8 cellular contexts compared by ENCODE assay signal in genomic region chr18:9334351-9335254, GRCh38. TPM values are rescaled to one million over a fixed set of nuclear protein-coding genes. Genes with fewer than 3 reads are reported as not detected.
DNase-seq lines count a peak whose midpoint lies in the region; ATAC-seq and TF ChIP-seq lines count a peak whose summit lies in the region.

Gene TWSG1 (plus strand): TSS chr18:9334773. CDS start chr18:9337230, 2,457 bp downstream.

- peak within 1 kb of the TSS; percentile 84 for H3K4me2 ChIP-seq in parathyroid adenoma (ENCODE audit: low read length)

- intact Hi-C loops in Right ventricle myocardium superior (cut with DNase I) = no loop called here
- intact Hi-C loops in tibial artery (cut with DNase I; ENCODE audit: low total_unique reads) = loop anchor here (2.0 kb wide), 1 partner anchor 140 kb away; the partner anchor contains the start of gene RALBP1

- no peaks in the 10 kb centered on the region; the same call in 1 of the 2 replicates for H3K27me3 Mint-ChIP-seq in HFFc6 (ENCODE audit: insufficient read depth)
- H3K27me3 Mint-ChIP-seq in activated naive CD8-positive, alpha-beta T cell treated with anti-CD3 and anti-CD28 coated beads, Interleukin-2, amount 10 ng/mL, durations not matched to agents 7 days and 5 days = peaks cover 14% of the 10 kb centered on the region

- H3K27ac Mint-ChIP-seq in HFFc6 = peak within 1 kb of the TSS; percentile 89
- peak within 1 kb of the TSS; percentile 84 for H3K27ac Mint-ChIP-seq in activated naive CD8-positive, alpha-beta T cell treated with anti-CD3 and anti-CD28 coated beads, Interleukin-2, amount 10 ng/mL, durations not matched to agents 7 days and 5 days

- POLR2A ChIA-PET in activated naive CD8-positive, alpha-beta T cell treated with anti-CD3 and anti-CD28 coated beads, Interleukin-2, amount 10 ng/mL, durations not matched to agents 7 days and 5 days (lab: Charles Lee) = interaction anchor here (0.5 to 1.2 kb wide), 6 partner anchors 14 to 580 kb away, joined by 3 to 5 read pairs (median 3); partner anchors contain the start of gene ANKRD12

- peak within 1 kb of the TSS; percentile 43 for H3K27ac ChIP-seq in parathyroid adenoma
- peak within 1 kb of the TSS; percentile 95 to 99 for H3K27ac ChIP-seq in tibial artery

- peak; percentile 92 for ATAC-seq in activated naive CD8-positive, alpha-beta T cell treated with anti-CD3 and anti-CD28 coated beads, Interleukin-2, amount 10 ng/mL, durations not matched to agents 7 days and 5 days (ENCODE audit: low read depth)
- ATAC-seq in Right ventricle myocardium superior (ENCODE audit: poor library complexity) = peak; percentile 97

- H3K27me3 ChIP-seq in parathyroid adenoma (ENCODE audit: control insufficient read depth, insufficient read depth, low read length) (no peaks in the 10 kb centered on the region), tibial artery (no peaks in the 10 kb centered on the region)

- peak within 1 kb of the TSS; percentile 96 for H2AFZ ChIP-seq in parathyroid adenoma

- H3K36me3 Mint-ChIP-seq in HFFc6 (ENCODE audit: low read depth) = peaks cover 16% of the 10 kb centered on the region; the same call in 1 of the 2 replicates
- H3K36me3 Mint-ChIP-seq in activated naive CD8-positive, alpha-beta T cell treated with anti-CD3 and anti-CD28 coated beads, Interleukin-2, amount 10 ng/mL, durations not matched to agents 7 days and 5 days = peaks cover 1% of the 10 kb centered on the region

- peak within 1 kb of the TSS; percentile 63 for H3K9ac ChIP-seq in parathyroid adenoma

- H3K9me3 ChIP-seq in parathyroid adenoma (ENCODE audit: control insufficient read depth, low read length) = no peaks in the 10 kb centered on the region
- no peaks in the 10 kb centered on the region for H3K9me3 ChIP-seq in tibial artery

- no peaks in the 10 kb centered on the region for H3K79me2 ChIP-seq in parathyroid adenoma

- H3K9me3 Mint-ChIP-seq in HFFc6 = 0 out of 2 replicates have a peak, but pooled peaks cover 4% of the 10 kb centered on the region
- H3K9me3 Mint-ChIP-seq in activated naive CD8-positive, alpha-beta T cell treated with anti-CD3 and anti-CD28 coated beads, Interleukin-2, amount 10 ng/mL, durations not matched to agents 7 days and 5 days = no peaks in the 10 kb centered on the region

- peaks cover 27% of the 10 kb centered on the region for H3K4me1 Mint-ChIP-seq in HFFc6 (ENCODE audit: low read depth)
- peaks cover 28% of the 10 kb centered on the region for H3K4me1 Mint-ChIP-seq in activated naive CD8-positive, alpha-beta T cell treated with anti-CD3 and anti-CD28 coated beads, Interleukin-2, amount 10 ng/mL, durations not matched to agents 7 days and 5 days

- DNase-seq in GM12864 (ENCODE audit: low read depth) (peak; percentile 75), HFFc6 (peak; percentile 90), NAMALWA (ENCODE audit: low spot score) (peak; percentile 92), SKM-1 treated with dmso at 0.1 percent for 144 hours (lab: John Stamatoyannopoulos, UW; ENCODE audit: unreplicated experiment) (peak; percentile 81), Right ventricle myocardium superior (peak; percentile 96), tibial artery (peak; percentile 93 to 97)
- DNase-seq in activated naive CD8-positive, alpha-beta T cell treated with anti-CD3 and anti-CD28 coated beads, Interleukin-2, amount 10 ng/mL, durations not matched to agents 7 days and 5 days = peak; percentile 92

- H3K36me3 ChIP-seq in parathyroid adenoma (ENCODE audit: control insufficient read depth, insufficient read depth, low read length) (no peaks in the 10 kb centered on the region), tibial artery (peaks cover 0 to 19% (median 18%) of the 10 kb centered on the region in 3 donors)

- peaks cover 7% of the 10 kb centered on the region for H3K4me1 ChIP-seq in parathyroid adenoma
- peaks cover 0 to 31% (median 13%) of the 10 kb centered on the region in 4 donors for H3K4me1 ChIP-seq in tibial artery

- peak within 1 kb of the TSS; percentile 97 for H3K4me3 Mint-ChIP-seq in HFFc6
- peak within 1 kb of the TSS; percentile 91 for H3K4me3 Mint-ChIP-seq in activated naive CD8-positive, alpha-beta T cell treated with anti-CD3 and anti-CD28 coated beads, Interleukin-2, amount 10 ng/mL, durations not matched to agents 7 days and 5 days

- peak; percentile 31 for TF ChIP-seq CTCF in GM12864 (IDR thresholded peaks at IDR 0.05; ENCODE audit: low read depth, low read length, missing control alignments)
- peak; percentile 69 for TF ChIP-seq CTCF in HFFc6 (IDR thresholded peaks at IDR 0.05)
- peak; percentile 32 for TF ChIP-seq CTCF in parathyroid adenoma (IDR thresholded peaks at IDR 0.05)
- TF ChIP-seq CTCF in tibial artery (IDR thresholded peaks at IDR 0.05) = peak; percentile 17 to 52

- peak within 1 kb of the TSS; percentile 88 for H3K4me3 ChIP-seq in GM12864 (ENCODE audit: low read depth, low read length)
- H3K4me3 ChIP-seq in parathyroid adenoma (ENCODE audit: low read depth, low read length) = peak within 1 kb of the TSS; percentile 73
- H3K4me3 ChIP-seq in tibial artery = peak within 1 kb of the TSS; percentile 92 to 96

RNA-seq across cellular contexts. Expression of gene TWSG1, which starts in this region (rescaled TPM):
- 100 to 1,000 TPM; 119 to 153 (median 138) TPM for total RNA-seq in HFFc6 (2021; fragmentation: NEBNext Ultra II Directional; extraction: Animal tissue kit (Norgen Biotek cat#: 25700))
- total RNA-seq in activated naive CD8-positive, alpha-beta T cell treated with anti-CD3 and anti-CD28 coated beads, Interleukin-2, amount 10 ng/mL, durations not matched to agents 7 days and 5 days = 10 to 100 TPM in 1 of 2 experiments, 1 to 10 TPM in 1; 9.0 to 10.4 TPM
- total RNA-seq in Right ventricle myocardium superior = 8.6 TPM

Comparison
In these comparisons a context has a peak if more than half of its experiments do, and no peak if none do; other contexts are left out.
1. Peak in every context shown above with its lines: DNase-seq, ATAC-seq, H3K4me3 ChIP-seq and H3K27ac ChIP-seq.
2. RNA of gene TWSG1 (total RNA-seq): 119 to 153 TPM in HFFc6; 9.0 to 10.4 TPM in activated naive CD8-positive, alpha-beta T cell treated with anti-CD3 and anti-CD28 coated beads, Interleukin-2, amount 10 ng/mL, durations not matched to agents 7 days and 5 days and 8.6 TPM in Right ventricle myocardium superior (single experiment); every median in the first group is over 10 times any median in the second.